Comparison of ENCODE assay signal across 20 cellular contexts in genomic region chr6:15378272-15378671, GRCh38.
"Had no signal": no experiment of that assay in that cellular context is flagged by ENCODE, and none has a peak within 500 bp of the region (broad histone marks: within the 10 kb centered on the region; RNA-seq: fewer than 3 reads in every experiment).

No MANE protein-coding gene starts in this region.

- H3K4me3 Mint-ChIP-seq: activated naive CD4-positive, alpha-beta T cell treated with anti-CD3 and anti-CD28 coated beads, Interleukin-2, amount 10 ng/mL, durations not matched to agents 7 days and 5 days; activated naive CD8-positive, alpha-beta T cell treated with anti-CD3 and anti-CD28 coated beads, Interleukin-2, amount 50 U/mL, for 24 hours; neural crest cell; T-helper 1 cell treated with Interleukin-12 subunit alpha and Interleukin-12 subunit beta and Interleukin-4 antibody, amounts not matched to agents 30 μg/mL and 1 μg/mL, for 36 hours had no signal

- H3K9me3 Mint-ChIP-seq: activated naive CD4-positive, alpha-beta T cell treated with anti-CD3 and anti-CD28 coated beads, Interleukin-2, amount 10 ng/mL, durations not matched to agents 7 days and 5 days; activated naive CD8-positive, alpha-beta T cell treated with anti-CD3 and anti-CD28 coated beads, Interleukin-2, amount 50 U/mL, for 24 hours; neural crest cell; T-helper 1 cell treated with Interleukin-12 subunit alpha and Interleukin-12 subunit beta and Interleukin-4 antibody, amounts not matched to agents 30 μg/mL and 1 μg/mL, for 36 hours had no signal

- H3K27me3 Mint-ChIP-seq: activated naive CD4-positive, alpha-beta T cell treated with anti-CD3 and anti-CD28 coated beads, Interleukin-2, amount 10 ng/mL, durations not matched to agents 7 days and 5 days; activated naive CD8-positive, alpha-beta T cell treated with anti-CD3 and anti-CD28 coated beads, Interleukin-2, amount 50 U/mL, for 24 hours; naive B cell had no signal

- ATAC-seq: activated naive CD8-positive, alpha-beta T cell treated with anti-CD3 and anti-CD28 coated beads, Interleukin-2, amount 50 U/mL, for 24 hours; heart right ventricle; left lobe of liver; lower lobe of right lung; sciatic nerve had no signal

- H3K36me3 ChIP-seq: thyroid gland had no signal

- H3K27ac Mint-ChIP-seq: activated naive CD4-positive, alpha-beta T cell treated with anti-CD3 and anti-CD28 coated beads, Interleukin-2, amount 10 ng/mL, durations not matched to agents 7 days and 5 days; activated naive CD8-positive, alpha-beta T cell treated with anti-CD3 and anti-CD28 coated beads, Interleukin-2, amount 50 U/mL, for 24 hours; T-helper 1 cell treated with Interleukin-12 subunit alpha and Interleukin-12 subunit beta and Interleukin-4 antibody, amounts not matched to agents 30 μg/mL and 1 μg/mL, for 36 hours had no signal

- H3K27ac ChIP-seq: heart right ventricle, lower lobe of right lung, thyroid gland had no signal

- DNase-seq: activated CD4-positive, alpha-beta T cell treated with anti-CD3 and anti-CD28 coated beads, Interleukin-2, amount 50 U/mL, for 4 hours; activated effector memory CD4-positive, alpha-beta T cell treated with Interleukin-2 at 50 U/mL for 16 hours; activated naive CD4-positive, alpha-beta T cell treated with anti-CD3 and anti-CD28 coated beads, Interleukin-2, amount 10 ng/mL, durations not matched to agents 7 days and 5 days; activated naive CD8-positive, alpha-beta T cell treated with anti-CD3 and anti-CD28 coated beads, Interleukin-2, amount 50 U/mL, for 24 hours; activated T-cell treated with anti-CD3 and anti-CD28 coated beads for 4 hours; cortex of kidney; heart right ventricle; lower lobe of right lung; naive B cell; occipital lobe; small intestine; stimulated activated CD4-positive, alpha-beta T cell treated with anti-CD3 and anti-CD28 coated beads, Interleukin-2, amount 100 ng/mL, for 24 hours; stimulated activated naive CD4-positive, alpha-beta T cell; substantia nigra; T1000; thyroid gland had no signal

- H3K4me3 ChIP-seq: heart right ventricle, lower lobe of right lung, thyroid gland had no signal

- H3K27me3 ChIP-seq: heart right ventricle, thyroid gland had no signal
